In genomic region chr10:97426776-97427570, GRCh38 we compare ENCODE assay signal across 8 cellular contexts. TPM values are rescaled to one million over a fixed set of nuclear protein-coding genes. Genes with fewer than 3 reads are reported as not detected.
A peak's percentile ranks its signal among the peaks of the same experiment; 100 is the strongest.
DNase-seq lines count a peak whose midpoint lies in the region; ATAC-seq, FAIRE-seq and TF ChIP-seq lines count a peak whose summit lies in the region.

No MANE protein-coding gene starts in this region.

- peaks cover 48% of the 10 kb centered on the region for H3K4me1 Mint-ChIP-seq in activated T-helper 1 cell treated with anti-CD3 and anti-CD28 coated beads, Interleukin-12 subunit alpha, Interleukin-12 subunit beta, Interleukin-2, Interleukin-4 antibody, amounts not matched to agents 30 ng/mL and 10 ng/mL and 1 ng/mL, durations not matched to agents 14 hours and 24 hours and 36 hours (ENCODE audit: low read depth)

- peak overlapping the region; percentile 99 for H3K27ac Mint-ChIP-seq in activated T-helper 1 cell treated with anti-CD3 and anti-CD28 coated beads, Interleukin-12 subunit alpha, Interleukin-12 subunit beta, Interleukin-2, Interleukin-4 antibody, amounts not matched to agents 30 ng/mL and 10 ng/mL and 1 ng/mL, durations not matched to agents 14 hours and 24 hours and 36 hours

- peaks cover 45% of the 10 kb centered on the region for H3K36me3 Mint-ChIP-seq in activated T-helper 1 cell treated with anti-CD3 and anti-CD28 coated beads, Interleukin-12 subunit alpha, Interleukin-12 subunit beta, Interleukin-2, Interleukin-4 antibody, amounts not matched to agents 30 ng/mL and 10 ng/mL and 1 ng/mL, durations not matched to agents 14 hours and 24 hours and 36 hours (ENCODE audit: low read depth)

- DNase-seq in NCI-H82 (lab: John Stamatoyannopoulos, UW) = peak; percentile 23
- no peak for DNase-seq in NCI-H82 treated with DMSO at 0.1 percent for 48 hours (lab: John Stamatoyannopoulos, UW; ENCODE audit: unreplicated experiment)
- DNase-seq in activated T-helper 1 cell treated with anti-CD3 and anti-CD28 coated beads, Interleukin-12 subunit alpha, Interleukin-12 subunit beta, Interleukin-2, Interleukin-4 antibody, amounts not matched to agents 30 ng/mL and 10 ng/mL and 1 ng/mL, durations not matched to agents 14 hours and 24 hours and 36 hours (ENCODE audit: low spot score) = no peak
- DNase-seq in right atrium auricular region (ENCODE audit: low spot score) = no peak
- DNase-seq in small intestine = no peak
- no peak for DNase-seq in DMS114 treated with DMSO at 0.1 percent for 48 hours (lab: John Stamatoyannopoulos, UW; ENCODE audit: unreplicated experiment)
- no peak for DNase-seq in NCI-H2107 (lab: John Stamatoyannopoulos, UW)

- H3K4me1 ChIP-seq in right atrium auricular region = peaks cover 0 to 32% of the 10 kb centered on the region in 2 donors
- peaks cover 5 to 10% of the 10 kb centered on the region in 2 donors for H3K4me1 ChIP-seq in small intestine (ENCODE audit: control insufficient read depth in 2 of 2, insufficient read depth in 1 of 2, low read depth in 1 of 2, low read length in 1 of 2)

- peak overlapping the region; percentile 86 to 94 for H3K4me3 ChIP-seq in right atrium auricular region
- peak overlapping the region; percentile 70 to 84 for H3K4me3 ChIP-seq in small intestine (ENCODE audit: low read depth in 1 of 2, low read length in 2 of 2)

- H3K27me3 ChIP-seq in right atrium auricular region = no peaks in the 10 kb centered on the region
- no peaks in the 10 kb centered on the region for H3K27me3 ChIP-seq in small intestine (ENCODE audit: control insufficient read depth in 2 of 2, insufficient read depth in 2 of 2, low read length in 2 of 2)

- no peak for ATAC-seq in GM18498 (IDR thresholded peaks at IDR 0.05; ENCODE audit: unreplicated experiment)

- no peaks in the 10 kb centered on the region for H3K9me3 Mint-ChIP-seq in activated T-helper 1 cell treated with anti-CD3 and anti-CD28 coated beads, Interleukin-12 subunit alpha, Interleukin-12 subunit beta, Interleukin-2, Interleukin-4 antibody, amounts not matched to agents 30 ng/mL and 10 ng/mL and 1 ng/mL, durations not matched to agents 14 hours and 24 hours and 36 hours

- H3K27ac ChIP-seq in right atrium auricular region (peak overlapping the region; percentile 94 to 95), small intestine (ENCODE audit: low read depth in 1 of 2, low read length in 1 of 2) (peak overlapping the region; percentile 89)

- 4 to 7% (median 5%) methylated on average over 34 of the region's 34 CpGs for WGBS in small intestine, 3 donors

- peak overlapping the region; percentile 94 for H3K4me3 Mint-ChIP-seq in activated T-helper 1 cell treated with anti-CD3 and anti-CD28 coated beads, Interleukin-12 subunit alpha, Interleukin-12 subunit beta, Interleukin-2, Interleukin-4 antibody, amounts not matched to agents 30 ng/mL and 10 ng/mL and 1 ng/mL, durations not matched to agents 14 hours and 24 hours and 36 hours

- H3K27me3 Mint-ChIP-seq in activated T-helper 1 cell treated with anti-CD3 and anti-CD28 coated beads, Interleukin-12 subunit alpha, Interleukin-12 subunit beta, Interleukin-2, Interleukin-4 antibody, amounts not matched to agents 30 ng/mL and 10 ng/mL and 1 ng/mL, durations not matched to agents 14 hours and 24 hours and 36 hours (ENCODE audit: insufficient read depth) = peaks cover 2% of the 10 kb centered on the region

- H3K9me3 ChIP-seq in right atrium auricular region = no peaks in the 10 kb centered on the region
- no peaks in the 10 kb centered on the region for H3K9me3 ChIP-seq in small intestine (ENCODE audit: control insufficient read depth, low read depth)

- no peak for TF ChIP-seq CTCF in right atrium auricular region (IDR thresholded peaks at IDR 0.05)

- no peak for FAIRE-seq in small intestine (lab: Jason Lieb, UNC)

- intact Hi-C loops in activated T-helper 1 cell treated with anti-CD3 and anti-CD28 coated beads, Interleukin-12 subunit alpha, Interleukin-12 subunit beta, Interleukin-2, Interleukin-4 antibody, amounts not matched to agents 30 ng/mL and 10 ng/mL and 1 ng/mL, durations not matched to agents 14 hours and 24 hours and 36 hours (cut with micrococcal nuclease) = loop anchor here (5.0 to 10.0 kb wide), 2 partner anchors 450 to 708 kb away; partner anchors contain the start of gene R3HCC1L

- H3K36me3 ChIP-seq in right atrium auricular region (peaks cover 31% of the 10 kb centered on the region), small intestine (ENCODE audit: control insufficient read depth in 2 of 2, insufficient read depth in 2 of 2, low read length in 2 of 2) (peaks cover 8 to 9% of the 10 kb centered on the region in 2 donors)

RNA-seq across cellular contexts. Expression of gene PGAM1, which starts 1.0 kb away (rescaled TPM):
- 967 and 979 TPM in 2 replicates for total RNA-seq in activated T-helper 1 cell treated with anti-CD3 and anti-CD28 coated beads, Interleukin-12 subunit alpha, Interleukin-12 subunit beta, Interleukin-2, Interleukin-4 antibody, amounts not matched to agents 30 ng/mL and 10 ng/mL and 1 ng/mL, durations not matched to agents 14 hours and 24 hours and 36 hours
- total RNA-seq in right atrium auricular region = 100 to 1,000 TPM; 326 to 434 TPM
- polyA plus RNA-seq in small intestine = 100 to 1,000 TPM; 222 to 300 (median 249) TPM

RNA-seq across cellular contexts. Expression of gene EXOSC1, which starts 18.8 kb away (rescaled TPM):
- 55.3 and 57.1 TPM in 2 replicates for total RNA-seq in activated T-helper 1 cell treated with anti-CD3 and anti-CD28 coated beads, Interleukin-12 subunit alpha, Interleukin-12 subunit beta, Interleukin-2, Interleukin-4 antibody, amounts not matched to agents 30 ng/mL and 10 ng/mL and 1 ng/mL, durations not matched to agents 14 hours and 24 hours and 36 hours
- 10 to 100 TPM; 16.0 to 17.5 TPM for total RNA-seq in right atrium auricular region
- polyA plus RNA-seq in small intestine = 10 to 100 TPM; 33.8 to 47.1 (median 35.4) TPM

RNA-seq across cellular contexts. Expression of gene ZDHHC16, which starts 19.0 kb away (rescaled TPM):
- 48.3 and 48.8 TPM in 2 replicates for total RNA-seq in activated T-helper 1 cell treated with anti-CD3 and anti-CD28 coated beads, Interleukin-12 subunit alpha, Interleukin-12 subunit beta, Interleukin-2, Interleukin-4 antibody, amounts not matched to agents 30 ng/mL and 10 ng/mL and 1 ng/mL, durations not matched to agents 14 hours and 24 hours and 36 hours
- 10 to 100 TPM; 28.2 to 39.0 TPM for total RNA-seq in right atrium auricular region
- polyA plus RNA-seq in small intestine = 10 to 100 TPM; 17.0 to 36.0 (median 25.9) TPM

RNA-seq across cellular contexts. Expression of gene RRP12, which starts 25.8 kb away (rescaled TPM):
- total RNA-seq in activated T-helper 1 cell treated with anti-CD3 and anti-CD28 coated beads, Interleukin-12 subunit alpha, Interleukin-12 subunit beta, Interleukin-2, Interleukin-4 antibody, amounts not matched to agents 30 ng/mL and 10 ng/mL and 1 ng/mL, durations not matched to agents 14 hours and 24 hours and 36 hours = 99.9 and 104 TPM in 2 replicates
- total RNA-seq in right atrium auricular region = 10 to 100 TPM in 1 of 2 donors, 1 to 10 TPM in 1; 6.1 to 12.3 TPM
- polyA plus RNA-seq in small intestine = 10 to 100 TPM in 1 of 3 donors, 1 to 10 TPM in 2; 6.0 to 18.5 (median 6.5) TPM
